In the genomic region with DNA sequence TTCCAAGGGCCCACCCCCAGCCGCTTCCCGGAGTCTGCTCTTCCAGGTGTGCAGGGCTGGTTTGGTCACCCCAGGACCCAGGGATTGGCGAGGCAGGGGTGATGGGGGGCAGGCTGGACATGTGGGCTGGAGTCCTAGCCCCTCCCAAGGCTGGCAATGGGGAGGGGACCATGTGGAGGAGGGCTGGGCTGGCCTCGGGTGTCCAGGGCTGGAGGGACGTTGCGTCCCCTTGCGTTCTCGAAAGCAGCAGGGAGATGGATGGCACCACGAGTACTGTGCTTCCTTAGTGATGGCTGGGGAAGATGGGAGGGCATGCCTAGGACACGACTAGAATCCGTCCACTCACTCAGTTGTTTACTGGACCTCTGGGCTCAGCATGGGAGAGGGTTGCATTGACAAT, we compare ENCODE assay signal across 23 cellular contexts.
"Had no signal": no experiment of that assay in that cellular context is flagged by ENCODE, and none has a peak within 500 bp of the region (broad histone marks: within the 10 kb centered on the region; RNA-seq: fewer than 3 reads in every experiment).

No MANE protein-coding gene starts in this region.

- H3K4me1 ChIP-seq: SJCRH30 had no signal

- H3K27me3 ChIP-seq: MG63, SJCRH30 had no signal

- H3K36me3 ChIP-seq: MG63, SJCRH30 had no signal

- ATAC-seq: Panc1, PC-3, Right ventricle myocardium inferior, SK-N-SH treated with all-trans-retinoic acid at 6 μM for 48 hours had no signal

- H3K27ac ChIP-seq: SJCRH30 had no signal

- H3K9me3 ChIP-seq: MG63, SJCRH30 had no signal

- H3K4me3 ChIP-seq: MG63, SJCRH30 had no signal

- DNase-seq: KBM-7, MG63, NCI-H1092, NCI-H1105 treated with DMSO at 0.1 percent for 48 hours, NCI-H1417 treated with DMSO at 0.1 percent for 48 hours, NCI-H146, NCI-H1694 treated with DMSO at 0.1 percent for 48 hours, NCI-H1930, NCI-H2081, NCI-H2107, NCI-H2171, NCI-H226, NCI-H446, NCI-H510A, NCI-H524 treated with DMSO at 0.1 percent for 48 hours, NCI-H69, NCI-H774, PC-3, SHP77 treated with DMSO at 0.1 percent for 48 hours, SJCRH30 had no signal
